In genomic region chr3:185362850-185363661, GRCh38 we compare ENCODE assay signal across 8 cellular contexts. TPM values are rescaled to one million over a fixed set of nuclear protein-coding genes. Genes with fewer than 3 reads are reported as not detected.
DNase-seq lines count a peak whose midpoint lies in the region; ATAC-seq and TF ChIP-seq lines count a peak whose summit lies in the region.

Gene MAP3K13 (plus strand): TSS chr3:185363136. CDS start chr3:185428582, 65,446 bp downstream.

- CTCF ChIA-PET in Caco-2 (lab: Charles Lee) = no interaction called here

- H3K27ac ChIP-seq in thyroid gland = peak within 1 kb of the TSS; percentile 56 to 82 (median 79)

- TF ChIP-seq POLR2A in thyroid gland (IDR thresholded peaks at IDR 0.05) = peak in 1 of 2 donors; percentile 68

- peaks cover 33% of the 10 kb centered on the region for H3K4me1 Mint-ChIP-seq in Caco-2 (ENCODE audit: low read depth, unreplicated experiment)
- peaks cover 4% of the 10 kb centered on the region for H3K4me1 Mint-ChIP-seq in activated T-helper 17 cell treated with anti-CD3 and anti-CD28 coated beads, Interleukin-2, amount 50 U/mL, for 72 hours
- H3K4me1 Mint-ChIP-seq in naive B cell = peaks cover 8 to 15% (median 12%) of the 10 kb centered on the region in 3 donors

- intact Hi-C loops in Caco-2 (cut with micrococcal nuclease; ENCODE audit: unreplicated experiment) (no loop called here), thyroid gland (cut with DNase I) (no loop called here)

- H3K27me3 ChIP-seq in Caco-2 (replicated peaks; ENCODE audit: control insufficient read depth, insufficient read depth, low read length) = no peaks in the 10 kb centered on the region
- no peaks in the 10 kb centered on the region for H3K27me3 ChIP-seq in thyroid gland

- H3K36me3 ChIP-seq in Caco-2 (ENCODE audit: control insufficient read depth, insufficient read depth, low read length) (no peaks in the 10 kb centered on the region), thyroid gland (no peaks in the 10 kb centered on the region)

- peak; percentile 98 for ATAC-seq in GM19438 (IDR thresholded peaks at IDR 0.05; ENCODE audit: low read depth, unreplicated experiment)
- peak; percentile 98 for ATAC-seq in HG03460 (IDR thresholded peaks at IDR 0.05; ENCODE audit: unreplicated experiment)
- ATAC-seq in activated T-helper 17 cell treated with anti-CD3 and anti-CD28 coated beads, Interleukin-2, amount 50 U/mL, for 72 hours (replicated peaks) = peak; percentile 99
- peak; percentile 95 to 97 for ATAC-seq in naive B cell (ENCODE audit: low read depth in 2 of 2)

- WGBS in thyroid gland, 2 donors = 0% methylated on average over 17 of the region's 17 CpGs

- H3K4me3 Mint-ChIP-seq in Caco-2 (ENCODE audit: unreplicated experiment) (peak within 1 kb of the TSS; percentile 82), naive B cell (peak within 1 kb of the TSS; percentile 82 to 91 (median 88))
- H3K4me3 Mint-ChIP-seq in activated T-helper 17 cell treated with anti-CD3 and anti-CD28 coated beads, Interleukin-2, amount 50 U/mL, for 72 hours = peak within 1 kb of the TSS; percentile 85

- H3K4me3 ChIP-seq in Caco-2 (ENCODE audit: low read depth, low read length) = peak within 1 kb of the TSS; percentile 41
- H3K4me3 ChIP-seq in fibroblast of villous mesenchyme (ENCODE audit: low read depth, low read length) = peak within 1 kb of the TSS; percentile 58
- H3K4me3 ChIP-seq in thyroid gland (replicated peaks in 1 of 3) = peak within 1 kb of the TSS; percentile 1 to 42 (median 41)

- H3K27ac Mint-ChIP-seq in Caco-2 (ENCODE audit: unreplicated experiment) (peak within 1 kb of the TSS; percentile 88), naive B cell (peak within 1 kb of the TSS in 3 of 6 donors; percentile 4 to 86 (median 57))
- H3K27ac Mint-ChIP-seq in activated T-helper 17 cell treated with anti-CD3 and anti-CD28 coated beads, Interleukin-2, amount 50 U/mL, for 72 hours = peak within 1 kb of the TSS; percentile 67

- H3K9me3 Mint-ChIP-seq in Caco-2 (ENCODE audit: unreplicated experiment) (no peaks in the 10 kb centered on the region), naive B cell (no peaks in the 10 kb centered on the region)
- H3K9me3 Mint-ChIP-seq in activated T-helper 17 cell treated with anti-CD3 and anti-CD28 coated beads, Interleukin-2, amount 50 U/mL, for 72 hours = no peaks in the 10 kb centered on the region

- TSS peak; percentile 45 for BruUV-seq in Caco-2 (replicated peaks; lab: Mats Ljungman, UMichigan)

- H3K9me3 ChIP-seq in Caco-2 = no peaks in the 10 kb centered on the region
- no peaks in the 10 kb centered on the region for H3K9me3 ChIP-seq in thyroid gland

- POLR2A ChIA-PET in Caco-2 (lab: Charles Lee) = no interaction called here

- H3K36me3 Mint-ChIP-seq in Caco-2 (ENCODE audit: insufficient read depth, unreplicated experiment) (peaks cover 8% of the 10 kb centered on the region), naive B cell (peaks cover 0 to 5% of the 10 kb centered on the region in 2 donors)
- H3K36me3 Mint-ChIP-seq in activated T-helper 17 cell treated with anti-CD3 and anti-CD28 coated beads, Interleukin-2, amount 50 U/mL, for 72 hours (ENCODE audit: low read depth) = no peaks in the 10 kb centered on the region

- TF ChIP-seq CTCF in Caco-2 (IDR thresholded peaks at IDR 0.05; ENCODE audit: insufficient read depth in 1 of 2, low read depth in 1 of 2, low read length in 1 of 2, severe bottlenecking in 1 of 2, unreplicated experiment in 1 of 2) (no peak), fibroblast of villous mesenchyme (IDR thresholded peaks at IDR 0.05; ENCODE audit: insufficient read depth, low read depth, low read length) (no peak), thyroid gland (IDR thresholded peaks at IDR 0.05) (no peak)

- peak; percentile 83 to 92 for DNase-seq in Caco-2
- DNase-seq in NCI-H526 (lab: John Stamatoyannopoulos, UW) = peak; percentile 92 to 94
- DNase-seq in fibroblast of villous mesenchyme (ENCODE audit: low read depth) = peak; percentile 83
- DNase-seq in naive B cell = peak; percentile 44
- peak; percentile 89 to 91 for DNase-seq in thyroid gland

- H3K27me3 Mint-ChIP-seq in Caco-2 (ENCODE audit: insufficient read depth, unreplicated experiment) = no peaks in the 10 kb centered on the region
- peaks cover 34% of the 10 kb centered on the region for H3K27me3 Mint-ChIP-seq in activated T-helper 17 cell treated with anti-CD3 and anti-CD28 coated beads, Interleukin-2, amount 50 U/mL, for 72 hours
- peaks cover 27 to 42% (median 38%) of the 10 kb centered on the region in 3 donors for H3K27me3 Mint-ChIP-seq in naive B cell

- H3K4me1 ChIP-seq in Caco-2 (peaks cover 6% of the 10 kb centered on the region; the same call in 1 of the 2 replicates), thyroid gland (peaks cover 10 to 17% of the 10 kb centered on the region in 2 donors)

RNA-seq across cellular contexts. Expression of gene MAP3K13, which starts in this region (rescaled TPM):
- total RNA-seq in Caco-2 (2022) (20.1 and 26.2 TPM in 2 replicates), fibroblast of villous mesenchyme (11.6 and 22.9 TPM in 2 replicates), thyroid gland (10 to 100 TPM; 44.4 to 58.0 (median 46.2) TPM)
- 10 to 100 TPM; 17.9 to 22.2 TPM for total RNA-seq in activated T-helper 17 cell treated with anti-CD3 and anti-CD28 coated beads, Interleukin-2, amount 50 U/mL, for 72 hours
- polyA plus RNA-seq in naive B cell (ENCODE audit: low read depth in 6 of 6) = 10 to 100 TPM; 39.9 to 64.9 (median 57.6) TPM

Comparison
In these comparisons a context has a peak if more than half of its experiments do, and no peak if none do; other contexts are left out.
1. Peak in every context shown above with its lines: DNase-seq, ATAC-seq, H3K4me3 ChIP-seq and H3K27ac ChIP-seq.